9 cellular contexts compared by ENCODE assay signal in the genomic region with DNA sequence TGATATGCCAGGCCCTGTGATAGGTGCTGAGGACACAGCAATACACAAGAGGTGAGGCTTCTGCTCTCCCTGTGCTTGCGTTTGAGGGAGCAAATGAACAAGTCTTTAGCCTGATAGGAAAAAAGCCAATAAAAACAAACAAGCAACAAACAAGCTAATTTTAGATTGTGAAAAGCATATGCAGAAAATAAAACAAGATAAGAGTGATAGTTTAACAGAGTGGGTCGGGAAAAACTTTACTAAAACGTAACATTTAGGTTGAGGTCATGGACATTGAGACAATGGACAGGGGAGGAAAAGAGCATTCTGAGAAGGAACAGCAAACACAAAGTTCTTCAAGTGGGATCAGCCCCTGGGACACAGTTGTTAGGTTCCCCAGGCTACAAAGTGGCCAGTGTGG. TPM values are rescaled to one million over a fixed set of nuclear protein-coding genes. Genes with fewer than 3 reads are reported as not detected.
A peak's percentile ranks its signal among the peaks of the same experiment; 100 is the strongest.
DNase-seq lines count a peak whose midpoint lies in the region; ATAC-seq, FAIRE-seq and TF ChIP-seq lines count a peak whose summit lies in the region.
"Had no signal": no experiment of that assay in that cellular context is flagged by ENCODE, and none has a peak within 500 bp of the region (broad histone marks: within the 10 kb centered on the region; RNA-seq: fewer than 3 reads in every experiment).

No MANE protein-coding gene starts in this region.

- no peaks in the 10 kb centered on the region for H3K9me3 ChIP-seq in astrocyte (ENCODE audit: insufficient read depth, low read depth, low read length)
- H3K9me3 ChIP-seq in lung (ENCODE audit: control insufficient read depth in 2 of 2, insufficient read depth in 1 of 2, low read length in 1 of 2), result no peaks in the 10 kb centered on the region
- no peaks in the 10 kb centered on the region for H3K9me3 ChIP-seq in trophoblast cell (ENCODE audit: insufficient read depth, low read depth, low read length)

- H2AFZ ChIP-seq in astrocyte (ENCODE audit: low read depth, low read length) (no peak overlapping the region), trophoblast cell (ENCODE audit: insufficient read depth, low read length, poor library complexity) (no peak overlapping the region)

- WGBS in lung, 2 donors, result 48 to 51% methylated on average over 3 of the region's 3 CpGs
- no CpG with 5 or more reads among the region's 3 CpGs for WGBS in trophoblast cell (ENCODE audit: extremely low coverage, insufficient coverage, insufficient read length)

- peaks cover 5% of the 10 kb centered on the region for H3K79me1 ChIP-seq in trophoblast cell (ENCODE audit: low read length)

- H3K18ac ChIP-seq in trophoblast cell (ENCODE audit: low read length), result no peak overlapping the region

- H3K79me2 ChIP-seq in astrocyte (ENCODE audit: insufficient read depth, low read length) (peaks cover 73% of the 10 kb centered on the region), trophoblast cell (ENCODE audit: control insufficient read depth, insufficient read depth, low read length, poor library complexity) (no peaks in the 10 kb centered on the region)

- no peaks in the 10 kb centered on the region for H3K27me3 Mint-ChIP-seq in activated naive CD4-positive, alpha-beta T cell treated with anti-CD3 and anti-CD28 coated beads, Interleukin-2, amount 50 U/mL, for 24 hours
- H3K27me3 Mint-ChIP-seq in astrocyte (ENCODE audit: low read depth, unreplicated experiment), result no peaks in the 10 kb centered on the region
- H3K27me3 Mint-ChIP-seq in type B pancreatic cell, result no peaks in the 10 kb centered on the region

- DNase-seq in activated naive CD4-positive, alpha-beta T cell (lab: John Stamatoyannopoulos, UW), result no peak
- DNase-seq in astrocyte (ENCODE audit: low read depth) (no peak), lung (ENCODE audit: low spot score) (no peak), type B pancreatic cell (ENCODE audit: extremely low spot score, unreplicated experiment) (no peak), DMS79 treated with DMSO at 0.1 percent for 48 hours (lab: John Stamatoyannopoulos, UW) (no peak), trophoblast cell (no peak), NCI-H2081 treated with DMSO at 0.1 percent for 48 hours (lab: John Stamatoyannopoulos, UW) (no peak)
- DNase-seq: NCI-H524 had no signal

- no peak for FAIRE-seq in astrocyte (lab: Jason Lieb, UNC)

- H2BK120ac ChIP-seq in trophoblast cell (ENCODE audit: insufficient read depth, low read length, poor library complexity), result no peak overlapping the region

- H3K36me3 ChIP-seq in astrocyte (ENCODE audit: insufficient read depth, low read length) (no peaks in the 10 kb centered on the region), lung (ENCODE audit: control insufficient read depth in 2 of 2, insufficient read depth in 2 of 2, low read length in 2 of 2) (no peaks in the 10 kb centered on the region), trophoblast cell (ENCODE audit: control insufficient read depth in 1 of 2, insufficient read depth in 2 of 2, low read length in 2 of 2) (no peaks in the 10 kb centered on the region)

- no peak overlapping the region for H4K8ac ChIP-seq in trophoblast cell (ENCODE audit: low read depth, low read length)

- peaks cover 58% of the 10 kb centered on the region for H3K4me1 ChIP-seq in astrocyte (ENCODE audit: insufficient read depth, low read length)
- peaks cover 12 to 17% of the 10 kb centered on the region in 2 donors for H3K4me1 ChIP-seq in lung (ENCODE audit: control insufficient read depth in 2 of 2, insufficient read depth in 2 of 2, low read length in 2 of 2)
- peaks cover 3 to 14% of the 10 kb centered on the region in 2 experiments for H3K4me1 ChIP-seq in trophoblast cell (ENCODE audit: control insufficient read depth in 1 of 2, insufficient read depth in 2 of 2, low read length in 2 of 2)

- no peak overlapping the region for H3K4ac ChIP-seq in trophoblast cell (ENCODE audit: low read depth, low read length)

- H2BK12ac ChIP-seq in trophoblast cell (ENCODE audit: low read length), result no peak overlapping the region

- H2AK5ac ChIP-seq in trophoblast cell (ENCODE audit: low read length), result no peak overlapping the region

- no peak overlapping the region for H3K14ac ChIP-seq in trophoblast cell (ENCODE audit: low read length)

- ATAC-seq in lung (ENCODE audit: insufficient read depth, low FRiP score), result no peak

- H3K9me3 Mint-ChIP-seq in activated naive CD4-positive, alpha-beta T cell treated with anti-CD3 and anti-CD28 coated beads, Interleukin-2, amount 50 U/mL, for 24 hours, result peaks cover 5% of the 10 kb centered on the region
- H3K9me3 Mint-ChIP-seq in astrocyte (ENCODE audit: unreplicated experiment) (peaks cover 2% of the 10 kb centered on the region), type B pancreatic cell (no peaks in the 10 kb centered on the region)

- H4K91ac ChIP-seq in trophoblast cell (ENCODE audit: low read depth, low read length), result no peak overlapping the region

- peak overlapping the region; percentile 63 for H3K4me3 Mint-ChIP-seq in activated naive CD4-positive, alpha-beta T cell treated with anti-CD3 and anti-CD28 coated beads, Interleukin-2, amount 50 U/mL, for 24 hours
- H3K4me3 Mint-ChIP-seq in astrocyte (ENCODE audit: unreplicated experiment) (no peak overlapping the region), type B pancreatic cell (no peak overlapping the region)

- H2BK5ac ChIP-seq in trophoblast cell (ENCODE audit: low read depth, low read length, poor library complexity), result no peak overlapping the region

- H3K9ac ChIP-seq in astrocyte (ENCODE audit: low read length) (peak overlapping the region; percentile 51), trophoblast cell (ENCODE audit: low read length) (no peak overlapping the region)

- TF ChIP-seq CTCF in astrocyte (IDR thresholded peaks at IDR 0.05; ENCODE audit: insufficient read depth, low read depth, low read length), result no peak
- TF ChIP-seq CTCF in lung (IDR thresholded peaks at IDR 0.05; ENCODE audit: control extremely low read depth, extremely low read depth), result no peak
- TF ChIP-seq CTCF in type B pancreatic cell (conservative IDR thresholded peaks at IDR 0.05), result no peak

- no peak overlapping the region for H3K23ac ChIP-seq in trophoblast cell (ENCODE audit: low read length)

- H3K4me3 ChIP-seq in astrocyte (ENCODE audit: insufficient read depth, low read depth, low read length), result no peak overlapping the region
- H3K4me3 ChIP-seq in lung, result no peak overlapping the region
- no peak overlapping the region for H3K4me3 ChIP-seq in trophoblast cell (ENCODE audit: low read depth, low read length)

- peaks cover 10% of the 10 kb centered on the region for H4K20me1 ChIP-seq in astrocyte (ENCODE audit: insufficient read depth, low read length)

- H3K36me3 Mint-ChIP-seq in activated naive CD4-positive, alpha-beta T cell treated with anti-CD3 and anti-CD28 coated beads, Interleukin-2, amount 50 U/mL, for 24 hours, result peaks cover 6% of the 10 kb centered on the region
- peaks cover 7% of the 10 kb centered on the region for H3K36me3 Mint-ChIP-seq in astrocyte (ENCODE audit: low read depth, unreplicated experiment)
- peaks cover 9% of the 10 kb centered on the region for H3K36me3 Mint-ChIP-seq in type B pancreatic cell

- peaks cover 90% of the 10 kb centered on the region for H3K4me1 Mint-ChIP-seq in activated naive CD4-positive, alpha-beta T cell treated with anti-CD3 and anti-CD28 coated beads, Interleukin-2, amount 50 U/mL, for 24 hours
- H3K4me1 Mint-ChIP-seq in astrocyte (ENCODE audit: low read depth, unreplicated experiment) (peaks cover 35% of the 10 kb centered on the region), type B pancreatic cell (ENCODE audit: unreplicated experiment) (peaks cover 31% of the 10 kb centered on the region)

- peak overlapping the region; percentile 92 for H3K27ac Mint-ChIP-seq in activated naive CD4-positive, alpha-beta T cell treated with anti-CD3 and anti-CD28 coated beads, Interleukin-2, amount 50 U/mL, for 24 hours
- H3K27ac Mint-ChIP-seq in astrocyte (ENCODE audit: unreplicated experiment) (no peak overlapping the region), type B pancreatic cell (peak overlapping the region; percentile 88)

- H3K27me3 ChIP-seq in astrocyte (ENCODE audit: insufficient read depth, low read length) (no peaks in the 10 kb centered on the region), lung (ENCODE audit: control insufficient read depth, insufficient read depth) (no peaks in the 10 kb centered on the region), trophoblast cell (ENCODE audit: insufficient read depth, low read length) (no peaks in the 10 kb centered on the region)

- no peak overlapping the region for H4K12ac ChIP-seq in trophoblast cell (ENCODE audit: low read depth, low read length)

- H3K4me2 ChIP-seq in astrocyte (ENCODE audit: low read length), result peak overlapping the region; percentile 98
- H3K4me2 ChIP-seq in trophoblast cell (ENCODE audit: low read length), result no peak overlapping the region

- H3K27ac ChIP-seq in astrocyte (ENCODE audit: low read depth, low read length), result no peak overlapping the region
- H3K27ac ChIP-seq in lung (ENCODE audit: low read depth in 1 of 2, low read length in 1 of 2), result peak overlapping the region; percentile 67 to 76
- no peak overlapping the region for H3K27ac ChIP-seq in trophoblast cell (ENCODE audit: low read depth, low read length)

RNA-seq across cellular contexts. Expression of a gene that starts 4.3 kb away (rescaled TPM):
- total RNA-seq in astrocyte (16.7 and 19.8 TPM in 2 replicates), lung (10 to 100 TPM; 14.3 to 19.7 TPM), type B pancreatic cell (ENCODE audit: low replicate concordance) (8.2 and 11.0 TPM in 2 replicates)
- polyA plus RNA-seq in lung, result 10 to 100 TPM; 14.0 to 54.8 TPM
- polyA plus RNA-seq in trophoblast cell (2013), result 2.8 and 3.3 TPM in 2 replicates

RNA-seq across cellular contexts. Expression of a gene that starts 24.0 kb away (rescaled TPM):
- total RNA-seq in astrocyte (53.8 and 57.0 TPM in 2 replicates), lung (100 to 1,000 TPM in 1 of 2 donors, 10 to 100 TPM in 1; 69.1 to 105 TPM), type B pancreatic cell (ENCODE audit: low replicate concordance) (41.8 and 63.9 TPM in 2 replicates)
- 10 to 100 TPM; 21.2 to 27.1 TPM for polyA plus RNA-seq in lung
- polyA plus RNA-seq in trophoblast cell (2013), result 28.3 and 28.9 TPM in 2 replicates

Comparison
In these comparisons a context has a peak if more than half of its experiments do, and no peak if none do; other contexts are left out.
1. H3K27ac ChIP-seq: peak in lung (2 of 2); none in astrocyte (single experiment) and trophoblast cell (single experiment).